In genomic region chr13:70747305-70747704, GRCh38 we compare ENCODE assay signal across 21 cellular contexts.
"Had no signal": no experiment of that assay in that cellular context is flagged by ENCODE, and none has a peak within 500 bp of the region (broad histone marks: within the 10 kb centered on the region; RNA-seq: fewer than 3 reads in every experiment).

No MANE protein-coding gene starts in this region.

- H3K9ac ChIP-seq: parathyroid adenoma had no signal

- H3K9me3 Mint-ChIP-seq: activated CD4-positive, alpha-beta memory T cell treated with anti-CD3 and anti-CD28 coated beads, Interleukin-2, amount 10 ng/mL, durations not matched to agents 7 days and 5 days; activated naive CD4-positive, alpha-beta T cell treated with anti-CD3 and anti-CD28 coated beads, Interleukin-2, amount 10 ng/mL, durations not matched to agents 7 days and 5 days; WTC11 had no signal

- ATAC-seq: gastrocnemius medialis; heart right ventricle; left cardiac atrium; naive thymus-derived CD4-positive, alpha-beta T cell; WTC11 had no signal

- H3K9me3 ChIP-seq: gastrocnemius medialis, heart right ventricle, transverse colon, vagina had no signal

- H3K36me3 ChIP-seq: gastrocnemius medialis, heart right ventricle, neutrophil, transverse colon, vagina had no signal

- H3K27me3 Mint-ChIP-seq: activated CD4-positive, alpha-beta memory T cell treated with anti-CD3 and anti-CD28 coated beads, Interleukin-2, amount 10 ng/mL, durations not matched to agents 7 days and 5 days; activated naive CD4-positive, alpha-beta T cell treated with anti-CD3 and anti-CD28 coated beads, Interleukin-2, amount 10 ng/mL, durations not matched to agents 7 days and 5 days; activated T-cell treated with anti-CD3 and anti-CD28 coated beads, Interleukin-2, amount 50 U/mL, for 24 hours; naive thymus-derived CD4-positive, alpha-beta T cell had no signal

- FAIRE-seq: astrocyte, bronchial epithelial cell had no signal

- H3K36me3 Mint-ChIP-seq: activated naive CD4-positive, alpha-beta T cell treated with anti-CD3 and anti-CD28 coated beads, Interleukin-2, amount 10 ng/mL, durations not matched to agents 7 days and 5 days; naive thymus-derived CD4-positive, alpha-beta T cell; WTC11 had no signal

- H3K4me1 ChIP-seq: gastrocnemius medialis, heart right ventricle, parathyroid adenoma, transverse colon, vagina had no signal

- H3K4me1 Mint-ChIP-seq: activated CD4-positive, alpha-beta memory T cell treated with anti-CD3 and anti-CD28 coated beads, Interleukin-2, amount 10 ng/mL, durations not matched to agents 7 days and 5 days; activated naive CD4-positive, alpha-beta T cell treated with anti-CD3 and anti-CD28 coated beads, Interleukin-2, amount 10 ng/mL, durations not matched to agents 7 days and 5 days; naive thymus-derived CD4-positive, alpha-beta T cell; WTC11 had no signal

- H3K27ac Mint-ChIP-seq: activated CD4-positive, alpha-beta memory T cell treated with anti-CD3 and anti-CD28 coated beads, Interleukin-2, amount 10 ng/mL, durations not matched to agents 7 days and 5 days; activated naive CD4-positive, alpha-beta T cell treated with anti-CD3 and anti-CD28 coated beads, Interleukin-2, amount 10 ng/mL, durations not matched to agents 7 days and 5 days; activated T-cell treated with anti-CD3 and anti-CD28 coated beads, Interleukin-2, amount 50 U/mL, for 24 hours; naive thymus-derived CD4-positive, alpha-beta T cell; WTC11 had no signal

- H3K4me3 ChIP-seq: gastrocnemius medialis, heart right ventricle, transverse colon, vagina had no signal

- DNase-seq: activated CD4-positive, alpha-beta memory T cell treated with anti-CD3 and anti-CD28 coated beads, Interleukin-2, amount 10 ng/mL, durations not matched to agents 7 days and 5 days; activated CD4-positive, alpha-beta T cell treated with anti-CD3 and anti-CD28 coated beads for 4 hours; activated naive CD4-positive, alpha-beta T cell treated with anti-CD3 and anti-CD28 coated beads, Interleukin-2, amount 10 ng/mL, durations not matched to agents 7 days and 5 days; activated T-cell treated with anti-CD3 and anti-CD28 coated beads, Interleukin-2, amount 50 U/mL, for 24 hours; gastrocnemius medialis; heart right ventricle; left cardiac atrium; mammary epithelial cell; naive thymus-derived CD4-positive, alpha-beta T cell; stimulated activated CD4-positive, alpha-beta T cell treated with anti-CD3 and anti-CD28 coated beads, Interleukin-15, amount 100 ng/mL, for 24 hours; stimulated activated CD4-positive, alpha-beta T cell treated with anti-CD3 and anti-CD28 coated beads, Interleukin-4, amount 100 ng/mL, for 1 hour; stimulated activated naive CD4-positive, alpha-beta T cell treated with Interleukin-2 at 50 U/mL for 16 hours; substantia nigra; transverse colon had no signal

- H2AFZ ChIP-seq: parathyroid adenoma had no signal

- H3K27ac ChIP-seq: epithelial cell of prostate, gastrocnemius medialis, heart right ventricle, neutrophil, parathyroid adenoma, transverse colon, vagina had no signal

- H3K27me3 ChIP-seq: gastrocnemius medialis, heart right ventricle, neutrophil, transverse colon, vagina had no signal

- H3K79me2 ChIP-seq: parathyroid adenoma had no signal

- H3K4me3 Mint-ChIP-seq: activated CD4-positive, alpha-beta memory T cell treated with anti-CD3 and anti-CD28 coated beads, Interleukin-2, amount 10 ng/mL, durations not matched to agents 7 days and 5 days; activated naive CD4-positive, alpha-beta T cell treated with anti-CD3 and anti-CD28 coated beads, Interleukin-2, amount 10 ng/mL, durations not matched to agents 7 days and 5 days; activated T-cell treated with anti-CD3 and anti-CD28 coated beads, Interleukin-2, amount 50 U/mL, for 24 hours; naive thymus-derived CD4-positive, alpha-beta T cell; WTC11 had no signal
